Comparison of ENCODE assay signal across 8 cellular contexts in genomic region chr10:91340613-91341362, GRCh38.
DNase-seq lines count a peak whose midpoint lies in the region; ATAC-seq and TF ChIP-seq lines count a peak whose summit lies in the region.

No MANE protein-coding gene starts in this region.

- H3K4me3 Mint-ChIP-seq in CD14-positive monocyte: no peak overlapping the region

- H3K9me3 Mint-ChIP-seq in CD14-positive monocyte: peaks cover 0 to 3% (median 0%) of the 10 kb centered on the region in 7 donors

- no peaks in the 10 kb centered on the region for H3K4me1 Mint-ChIP-seq in CD14-positive monocyte

- peak overlapping the region; percentile 59 for H3K27ac ChIP-seq in brain microvascular endothelial cell
- H3K27ac ChIP-seq in colonic mucosa: no peak overlapping the region
- H3K27ac ChIP-seq in gastroesophageal sphincter: peak overlapping the region in 2 of 4 donors; percentile 12 to 14

- no peak overlapping the region for H3K27ac Mint-ChIP-seq in CD14-positive monocyte

- 56 to 59% methylated on average over 8 of the region's 8 CpGs for WGBS in gastroesophageal sphincter (ENCODE audit: low coverage in 1 of 2), 2 donors

- TF ChIP-seq EP300 in gastroesophageal sphincter (IDR thresholded peaks at IDR 0.05): no peak

- in situ Hi-C loops in brain microvascular endothelial cell (cut with HindIII; ENCODE audit: low pct_ligation_motif_present, low sequenced_read_pairs): no loop called here

- H3K4me3 ChIP-seq in BE2C (ENCODE audit: low read depth, low read length): no peak overlapping the region
- H3K4me3 ChIP-seq in brain microvascular endothelial cell (ENCODE audit: low read depth, low read length): no peak overlapping the region
- no peak overlapping the region for H3K4me3 ChIP-seq in colonic mucosa
- H3K4me3 ChIP-seq in gastroesophageal sphincter: no peak overlapping the region

- intact Hi-C loops in colonic mucosa (cut with DNase I): no loop called here
- intact Hi-C loops in CD14-positive monocyte (cut with micrococcal nuclease): no loop called here

- H3K4me1 ChIP-seq in BE2C (no peaks in the 10 kb centered on the region), colonic mucosa (no peaks in the 10 kb centered on the region), gastroesophageal sphincter (no peaks in the 10 kb centered on the region)

- no peak for ATAC-seq in gastroesophageal sphincter

- H3K9ac ChIP-seq in colonic mucosa (ENCODE audit: low read depth in 2 of 2, low read length in 2 of 2): no peak overlapping the region

- DNase-seq in BE2C (peak; percentile 37), NCI-H1417 treated with DMSO at 0.1 percent for 48 hours (lab: John Stamatoyannopoulos, UW) (peak; percentile 53), brain microvascular endothelial cell (peak; percentile 82), myocyte (ENCODE audit: low read depth) (peak; percentile 97), colonic mucosa (no peak), GM10266 (ENCODE audit: extremely low spot score) (no peak), CD14-positive monocyte (ENCODE audit: low spot score) (no peak)

- H3K27me3 Mint-ChIP-seq in CD14-positive monocyte (ENCODE audit: low read depth in 3 of 3): no peaks in the 10 kb centered on the region

- TF ChIP-seq CTCF in BE2C (IDR thresholded peaks at IDR 0.05; ENCODE audit: low read depth, low read length) (no peak), brain microvascular endothelial cell (IDR thresholded peaks at IDR 0.05; ENCODE audit: low read depth, low read length, missing control alignments) (no peak), colonic mucosa (IDR thresholded peaks at IDR 0.05) (no peak), GM10266 (IDR thresholded peaks at IDR 0.05; ENCODE audit: control insufficient read depth, insufficient read depth, low read depth, missing control alignments) (no peak), gastroesophageal sphincter (IDR thresholded peaks at IDR 0.05) (no peak), CD14-positive monocyte (IDR thresholded peaks at IDR 0.05) (no peak)

- no peaks in the 10 kb centered on the region for H3K36me3 ChIP-seq in BE2C
- H3K36me3 ChIP-seq in brain microvascular endothelial cell (replicated peaks): no peaks in the 10 kb centered on the region
- H3K36me3 ChIP-seq in colonic mucosa: no peaks in the 10 kb centered on the region
- H3K36me3 ChIP-seq in gastroesophageal sphincter: no peaks in the 10 kb centered on the region

- H3K27me3 ChIP-seq in BE2C (no peaks in the 10 kb centered on the region), brain microvascular endothelial cell (replicated peaks) (no peaks in the 10 kb centered on the region), colonic mucosa (no peaks in the 10 kb centered on the region), gastroesophageal sphincter (no peaks in the 10 kb centered on the region)

- no peak for TF ChIP-seq POLR2A in gastroesophageal sphincter (IDR thresholded peaks at IDR 0.05)

- H3K9me3 ChIP-seq in BE2C: no peaks in the 10 kb centered on the region
- H3K9me3 ChIP-seq in colonic mucosa: no peaks in the 10 kb centered on the region
- no peaks in the 10 kb centered on the region for H3K9me3 ChIP-seq in gastroesophageal sphincter

- no peaks in the 10 kb centered on the region for H3K36me3 Mint-ChIP-seq in CD14-positive monocyte

Comparison
In these comparisons a context has a peak if more than half of its experiments do, and no peak if none do; other contexts are left out.
1. DNase-seq: peak in BE2C (single experiment), NCI-H1417 treated with DMSO at 0.1 percent for 48 hours (single experiment), brain microvascular endothelial cell (single experiment) and myocyte (single experiment); none in colonic mucosa (single experiment), GM10266 (single experiment) and CD14-positive monocyte (single experiment).